In the genomic region with DNA sequence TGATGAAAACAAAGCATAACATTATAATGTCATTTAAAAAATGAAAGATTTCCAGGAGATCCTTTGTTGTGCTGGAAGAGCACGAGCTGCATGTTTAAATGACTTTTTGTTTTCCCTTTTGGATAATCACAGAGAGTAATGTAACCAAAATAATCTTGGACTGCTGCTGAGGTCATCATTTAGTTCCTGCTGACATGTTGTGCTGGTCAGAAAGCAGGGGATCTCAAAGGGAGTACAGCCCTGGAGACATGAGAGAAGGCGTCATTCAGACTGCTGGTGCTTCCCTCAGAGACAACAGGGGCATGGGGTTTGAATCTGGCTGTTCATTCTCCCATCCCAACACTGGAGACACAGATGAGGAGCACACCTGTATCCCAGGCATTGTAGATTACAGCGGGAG, we compare ENCODE assay signal across 23 cellular contexts.
DNase-seq lines count a peak whose midpoint lies in the region; ATAC-seq and TF ChIP-seq lines count a peak whose summit lies in the region.
"Had no signal": no experiment of that assay in that cellular context is flagged by ENCODE, and none has a peak within 500 bp of the region (broad histone marks: within the 10 kb centered on the region; RNA-seq: fewer than 3 reads in every experiment).

No MANE protein-coding gene starts in this region.

- H3K79me2 ChIP-seq in hepatocyte: no peaks in the 10 kb centered on the region
- H3K79me2 ChIP-seq in smooth muscle cell (ENCODE audit: low read depth): no peaks in the 10 kb centered on the region

- TF ChIP-seq CTCF in IMR-90 (conservative IDR thresholded peaks at IDR 0.05; ENCODE audit: low read depth, low read length) (no peak), choroid plexus epithelial cell (conservative IDR thresholded peaks at IDR 0.05; ENCODE audit: low read depth, low read length) (no peak), hepatocyte (IDR thresholded peaks at IDR 0.05; ENCODE audit: poor library complexity) (no peak), smooth muscle cell (IDR thresholded peaks at IDR 0.05; ENCODE audit: borderline replicate concordance, insufficient read depth, poor library complexity, severe bottlenecking) (no peak), GM10248 (IDR thresholded peaks at IDR 0.05; ENCODE audit: control extremely low read depth, extremely low read depth, low read depth, missing control alignments) (no peak)

- H3K14ac ChIP-seq in IMR-90 (replicated peaks; ENCODE audit: low read depth, low read length): no peak overlapping the region

- intact Hi-C loops in IMR-90 (cut with micrococcal nuclease) (loop anchor here (5.0 kb wide), 1 partner anchor 39 kb away; no protein-coding TSS in a partner anchor), aorta (cut with DNase I) (no loop called here)

- H3K9ac ChIP-seq in IMR-90 (ENCODE audit: low read depth, low read length): no peak overlapping the region
- peak overlapping the region; percentile 62 for H3K9ac ChIP-seq in smooth muscle cell (ENCODE audit: low read depth)
- H3K9ac ChIP-seq: GM23248 had no signal

- no peaks in the 10 kb centered on the region for H3K79me1 ChIP-seq in IMR-90 (ENCODE audit: low read depth in 1 of 2, low read length in 2 of 2)

- H3K4me3 ChIP-seq in IMR-90 (ENCODE audit: insufficient read depth, low read depth, low read length) (no peak overlapping the region), choroid plexus epithelial cell (ENCODE audit: low read depth, low read length) (no peak overlapping the region), hepatocyte (no peak overlapping the region), smooth muscle cell (no peak overlapping the region), aorta (ENCODE audit: low read length in 2 of 2) (no peak overlapping the region)
- H3K4me3 ChIP-seq: GM23248, MG63 had no signal

- H2AFZ ChIP-seq in IMR-90 (replicated peaks; ENCODE audit: low read length, poor library complexity) (peak overlapping the region; percentile 78), hepatocyte (peak overlapping the region; percentile 13), smooth muscle cell (ENCODE audit: low read depth) (peak overlapping the region; percentile 94)
- H2AFZ ChIP-seq: GM23248 had no signal

- H2BK120ac ChIP-seq in IMR-90 (ENCODE audit: low read depth, low read length): peak overlapping the region; percentile 2; the same call in 1 of the 2 replicates

- H2AK9ac ChIP-seq in IMR-90 (replicated peaks; ENCODE audit: low read depth, low read length, poor library complexity): peak overlapping the region; percentile 1

- no peaks in the 10 kb centered on the region for H3F3A ChIP-seq in smooth muscle cell (ENCODE audit: low read depth)

- dilution Hi-C loops in IMR-90 (cut with HindIII; ENCODE audit: low sequenced_read_pairs, unreplicated experiment): no loop called here

- peaks cover 9% of the 10 kb centered on the region; the same call in 1 of the 2 replicates for H3K9me1 ChIP-seq in IMR-90 (ENCODE audit: insufficient read depth, low read length)

- H3K9me2 ChIP-seq in hepatocyte (replicated peaks; ENCODE audit: insufficient read depth): no peaks in the 10 kb centered on the region

- H2BK15ac ChIP-seq in IMR-90 (ENCODE audit: low read depth, low read length): peak overlapping the region; percentile 2; the same call in 1 of the 3 replicates

- H4K91ac ChIP-seq in IMR-90 (ENCODE audit: insufficient read depth, low read depth, low read length): no peak overlapping the region

- 0% methylated on average over 1 of the region's 3 CpGs; no CpG with 5 or more reads in 1 of the 2 experiments for WGBS in IMR-90 (ENCODE audit: extremely low coverage in 2 of 2, insufficient read length in 1 of 2), 2 experiments
- WGBS in hepatocyte (ENCODE audit: low lambda C conversion rate, missing lambda C conversion rate): 91% methylated on average over 3 of the region's 3 CpGs
- 77% methylated on average over 3 of the region's 3 CpGs for WGBS in smooth muscle cell (ENCODE audit: low lambda C conversion rate)
- 91 to 93% methylated on average over 3 of the region's 3 CpGs for WGBS in aorta, 2 donors

- no peak overlapping the region for H3K23ac ChIP-seq in IMR-90 (ENCODE audit: low read depth, low read length)

- no peak for TF ChIP-seq POLR2A in IMR-90 (IDR thresholded peaks at IDR 0.05; ENCODE audit: low read depth, low read length)

- H3K36me3 ChIP-seq in IMR-90 (ENCODE audit: control insufficient read depth, insufficient read depth, low read length): no peaks in the 10 kb centered on the region
- no peaks in the 10 kb centered on the region for H3K36me3 ChIP-seq in hepatocyte (replicated peaks; ENCODE audit: insufficient read depth, low read depth)
- H3K36me3 ChIP-seq in smooth muscle cell (ENCODE audit: low read depth): no peaks in the 10 kb centered on the region
- no peaks in the 10 kb centered on the region for H3K36me3 ChIP-seq in aorta (ENCODE audit: control insufficient read depth in 1 of 2, insufficient read depth in 2 of 2, low read length in 1 of 2)
- H3K36me3 ChIP-seq: MG63 had no signal

- H4K20me1 ChIP-seq in IMR-90 (ENCODE audit: insufficient read depth, low read length): no peaks in the 10 kb centered on the region
- H4K20me1 ChIP-seq in hepatocyte (ENCODE audit: insufficient read depth, poor library complexity, severe bottlenecking): no peaks in the 10 kb centered on the region
- H4K20me1 ChIP-seq in smooth muscle cell (ENCODE audit: low read depth): no peaks in the 10 kb centered on the region

- POLR2A ChIA-PET in IMR-90 (lab: Charles Lee; ENCODE audit: unreplicated experiment): no interaction called here
- POLR2A ChIA-PET in GM10248 (lab: Yijun Ruan, JAX): no interaction called here

- H4K5ac ChIP-seq in IMR-90 (ENCODE audit: low read depth, low read length): no peak overlapping the region

- peak overlapping the region; percentile 30; the same call in 1 of the 2 replicates for H3K27ac ChIP-seq in IMR-90 (ENCODE audit: insufficient read depth, low read length)
- H3K27ac ChIP-seq in hepatocyte: peak overlapping the region; percentile 79
- peak overlapping the region; percentile 87 for H3K27ac ChIP-seq in smooth muscle cell (ENCODE audit: low read depth)
- H3K27ac ChIP-seq in aorta (ENCODE audit: low read depth in 1 of 2, low read length in 2 of 2): no peak overlapping the region
- H3K27ac ChIP-seq: C4-2B, GM23248 had no signal

- CTCF ChIA-PET in IMR-90 (lab: Yijun Ruan, JAX) (interaction anchor here (2.1 kb wide), 1 partner anchor 9 kb away, joined by 6 read pairs; no protein-coding TSS in a partner anchor), GM10248 (lab: Yijun Ruan, JAX) (interaction anchor here (1.6 to 4.4 kb wide), 2 partner anchors 11 to 15 kb away, joined by 4 to 21 read pairs; no protein-coding TSS in a partner anchor)

- no TSS peak for BruUV-seq in IMR-90 (replicated peaks; lab: Mats Ljungman, UMichigan)

- H3K4me2 ChIP-seq in IMR-90 (ENCODE audit: low read depth, low read length) (no peak overlapping the region), hepatocyte (no peak overlapping the region), smooth muscle cell (peak overlapping the region; percentile 79)

- H4K8ac ChIP-seq in IMR-90 (ENCODE audit: low read depth in 2 of 2, low read length in 2 of 2): peak overlapping the region in 1 of 2 experiments; percentile 20; a peak in 1 of 4 replicates

- H3K27me3 ChIP-seq in IMR-90 (ENCODE audit: control insufficient read depth, insufficient read depth, low read length) (no peaks in the 10 kb centered on the region), hepatocyte (no peaks in the 10 kb centered on the region), smooth muscle cell (ENCODE audit: low read depth) (no peaks in the 10 kb centered on the region), aorta (ENCODE audit: control insufficient read depth in 1 of 2, insufficient read depth in 2 of 2, low read length in 1 of 2) (no peaks in the 10 kb centered on the region)
- H3K27me3 ChIP-seq: MG63 had no signal

- H3K56ac ChIP-seq in IMR-90 (ENCODE audit: extremely low read depth, insufficient read depth, low read length): no peak overlapping the region

- H3K18ac ChIP-seq in IMR-90 (ENCODE audit: low read depth, low read length): no peak overlapping the region

- DNase-seq in IMR-90: peak; percentile 31
- DNase-seq in choroid plexus epithelial cell (ENCODE audit: low read depth): peak; percentile 48
- no peak for DNase-seq in hepatocyte (ENCODE audit: low spot score)
- no peak for DNase-seq in smooth muscle cell (lab: John Stamatoyannopoulos, UW; ENCODE audit: unreplicated experiment)
- no peak for DNase-seq in GM10248 (ENCODE audit: extremely low spot score)
- no peak for DNase-seq in dermis blood vessel endothelial cell
- no peak for DNase-seq in aorta
- DNase-seq: Caco-2; CD8-positive, alpha-beta T cell; DMS 273 treated with DMSO at 0.1 percent for 48 hours; DMS79; EL; GDM1; GM23248; H7; KG1; MG63; NCI-H2029; NCI-H446; NCI-H524 treated with DMSO at 0.1 percent for 48 hours; NCI-H774 had no signal

- H2BK5ac ChIP-seq in IMR-90 (ENCODE audit: low read depth, low read length, poor library complexity, severe bottlenecking): no peak overlapping the region

- H3K4ac ChIP-seq in IMR-90 (ENCODE audit: low read depth, low read length): peak overlapping the region; percentile 2; the same call in 1 of the 2 replicates

- no peaks in the 10 kb centered on the region for H3K9me3 ChIP-seq in IMR-90 (ENCODE audit: control insufficient read depth, insufficient read depth, low read length)
- H3K9me3 ChIP-seq in hepatocyte (ENCODE audit: low read depth): no peaks in the 10 kb centered on the region
- H3K9me3 ChIP-seq in smooth muscle cell (replicated peaks; ENCODE audit: low read depth): no peaks in the 10 kb centered on the region
- H3K9me3 ChIP-seq in aorta (ENCODE audit: control insufficient read depth, low read length): peaks cover 1% of the 10 kb centered on the region
- H3K9me3 ChIP-seq: Caco-2, MG63 had no signal

- TF ChIP-seq RAD21 in IMR-90 (IDR thresholded peaks at IDR 0.05; ENCODE audit: low read length): no peak

- ATAC-seq in IMR-90 (ENCODE audit: low read depth) (peak; percentile 47), GM21529 (IDR thresholded peaks at IDR 0.05; ENCODE audit: unreplicated experiment) (no peak), aorta (ENCODE audit: low FRiP score) (no peak)
- ATAC-seq: CD8-positive, alpha-beta T cell had no signal

- in situ Hi-C loops in IMR-90 (cut with MboI; ENCODE audit: low sequenced_read_pairs): no loop called here

- H3K4me1 ChIP-seq in IMR-90 (ENCODE audit: control insufficient read depth, insufficient read depth, low read length): peaks cover 15% of the 10 kb centered on the region
- H3K4me1 ChIP-seq in hepatocyte (ENCODE audit: insufficient read depth): peaks cover 10% of the 10 kb centered on the region
- H3K4me1 ChIP-seq in smooth muscle cell (ENCODE audit: low read depth): peaks cover 4% of the 10 kb centered on the region
- no peaks in the 10 kb centered on the region for H3K4me1 ChIP-seq in aorta (ENCODE audit: control insufficient read depth in 1 of 2, insufficient read depth in 2 of 2, low read length in 2 of 2)
- H3K4me1 ChIP-seq: Caco-2 had no signal

- peak overlapping the region; percentile 70; the same call in 1 of the 2 replicates for H2AK5ac ChIP-seq in IMR-90 (ENCODE audit: low read depth, low read length)

- peak overlapping the region; percentile 10; the same call in 1 of the 2 replicates for H2BK20ac ChIP-seq in IMR-90 (ENCODE audit: low read depth, low read length)

Comparison
In these comparisons a context has a peak if more than half of its experiments do, and no peak if none do; other contexts are left out.
1. DNase-seq: peak in IMR-90 (single experiment) and choroid plexus epithelial cell (single experiment); none in hepatocyte (single experiment), smooth muscle cell (single experiment), GM10248 (single experiment), dermis blood vessel endothelial cell (single experiment) and aorta (0 of 2).
2. H2AFZ ChIP-seq: peak in every context shown above with its lines; median percentile 94 in smooth muscle cell; 78 in IMR-90; 13 in hepatocyte.
3. H3K27ac ChIP-seq: peak in IMR-90 (single experiment), hepatocyte (single experiment) and smooth muscle cell (single experiment); none in aorta (0 of 2).